8 cellular contexts compared by ENCODE assay signal in the genomic region with DNA sequence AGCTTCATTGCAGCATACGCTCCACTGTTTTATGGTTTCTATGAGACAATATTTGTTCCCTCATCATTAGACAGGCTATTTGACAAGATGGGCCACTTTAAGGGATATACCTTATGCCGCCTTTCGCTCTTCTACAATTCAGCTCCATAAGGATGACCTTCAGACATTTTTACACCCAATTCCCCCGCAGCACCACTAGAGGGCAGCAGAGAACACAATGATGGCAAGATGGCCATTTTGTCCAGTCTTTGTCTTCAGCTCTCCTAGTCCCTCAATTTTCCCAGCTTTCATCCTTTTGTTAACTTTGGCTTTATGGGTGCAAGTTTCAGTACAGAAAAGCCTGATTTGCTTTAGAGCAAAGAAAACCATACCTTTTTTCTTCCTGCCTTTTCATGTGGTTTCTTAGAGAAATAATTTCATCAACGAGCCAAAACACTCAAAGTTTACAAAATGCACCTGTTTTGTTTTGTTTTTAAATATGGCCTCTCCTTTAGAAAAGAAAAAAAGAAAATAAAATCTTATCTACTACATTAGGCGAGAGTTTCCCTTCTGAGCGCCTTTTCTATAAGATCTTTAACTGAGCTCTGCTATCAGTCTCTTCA.
DNase-seq lines count a peak whose midpoint lies in the region; ATAC-seq, FAIRE-seq and TF ChIP-seq lines count a peak whose summit lies in the region.

No MANE protein-coding gene starts in this region.

- H3K36me3 Mint-ChIP-seq in activated naive CD4-positive, alpha-beta T cell treated with anti-CD3 and anti-CD28 coated beads, Interleukin-2, amount 10 ng/mL, durations not matched to agents 7 days and 5 days = no peaks in the 10 kb centered on the region

- DNase-seq in GM12891 (ENCODE audit: insufficient read length, low spot score) (peak; percentile 12), MG63 (peak; percentile 38), RWPE1 (ENCODE audit: low spot score) (peak; percentile 64), head of caudate nucleus (peak in 41 of 42 donors; percentile 41 to 90 (median 76)), psoas muscle (peak; percentile 25 to 59)
- peak; percentile 65 for DNase-seq in activated naive CD4-positive, alpha-beta T cell treated with anti-CD3 and anti-CD28 coated beads, Interleukin-2, amount 10 ng/mL, durations not matched to agents 7 days and 5 days

- FAIRE-seq in GM12891 (lab: Jason Lieb, UNC) = peak; percentile 87

- no peak overlapping the region for H3K4me3 ChIP-seq in MG63
- no peak overlapping the region for H3K4me3 ChIP-seq in psoas muscle

- H3K27ac ChIP-seq in 22Rv1 (peak overlapping the region; percentile 19; the same call in 1 of the 2 replicates), RWPE1 (no peak overlapping the region), psoas muscle (no peak overlapping the region)

- no peaks in the 10 kb centered on the region for H3K4me1 Mint-ChIP-seq in activated naive CD4-positive, alpha-beta T cell treated with anti-CD3 and anti-CD28 coated beads, Interleukin-2, amount 10 ng/mL, durations not matched to agents 7 days and 5 days

- peak; percentile 91 for TF ChIP-seq CTCF in 22Rv1 (IDR thresholded peaks at IDR 0.05)
- peak; percentile 92 for TF ChIP-seq CTCF in RWPE1 (conservative IDR thresholded peaks at IDR 0.05; ENCODE audit: low read depth)
- peak; percentile 67 for TF ChIP-seq CTCF in psoas muscle (IDR thresholded peaks at IDR 0.05)

- H3K27me3 ChIP-seq in MG63 (peaks cover 3% of the 10 kb centered on the region; the same call in 1 of the 2 replicates), psoas muscle (ENCODE audit: insufficient read depth in 3 of 3, low read length in 2 of 3) (no peaks in the 10 kb centered on the region)

- H3K27ac Mint-ChIP-seq in activated naive CD4-positive, alpha-beta T cell treated with anti-CD3 and anti-CD28 coated beads, Interleukin-2, amount 10 ng/mL, durations not matched to agents 7 days and 5 days = no peak overlapping the region

- H3K9me3 Mint-ChIP-seq in activated naive CD4-positive, alpha-beta T cell treated with anti-CD3 and anti-CD28 coated beads, Interleukin-2, amount 10 ng/mL, durations not matched to agents 7 days and 5 days = no peaks in the 10 kb centered on the region

- no peak overlapping the region for H3K4me3 Mint-ChIP-seq in activated naive CD4-positive, alpha-beta T cell treated with anti-CD3 and anti-CD28 coated beads, Interleukin-2, amount 10 ng/mL, durations not matched to agents 7 days and 5 days

- WGBS in psoas muscle, 3 donors = 49 to 52% (median 49%) methylated on average over 7 of the region's 7 CpGs

- CTCF ChIA-PET in RWPE1 (lab: Yijun Ruan, JAX) = interaction anchor here (0.6 to 2.4 kb wide), 25 partner anchors 9 to 830 kb away, joined by 3 to 36 read pairs (median 4); no protein-coding TSS in a partner anchor
- CTCF ChIA-PET in activated naive CD4-positive, alpha-beta T cell treated with anti-CD3 and anti-CD28 coated beads, Interleukin-2, amount 10 ng/mL, durations not matched to agents 7 days and 5 days (lab: Charles Lee) = interaction anchor here (0.7 to 2.4 kb wide), 11 partner anchors 9 to 1092 kb away, joined by 3 to 21 read pairs (median 5); no protein-coding TSS in a partner anchor

- H3K27me3 Mint-ChIP-seq in activated naive CD4-positive, alpha-beta T cell treated with anti-CD3 and anti-CD28 coated beads, Interleukin-2, amount 10 ng/mL, durations not matched to agents 7 days and 5 days = no peaks in the 10 kb centered on the region

- intact Hi-C loops in head of caudate nucleus (cut with DNase I) (loop anchor here (10.0 kb wide), 2 partner anchors 673 to 723 kb away; no protein-coding TSS in a partner anchor), psoas muscle (cut with DNase I) (loop anchor here (5.0 to 10.0 kb wide), 2 partner anchors 721 to 833 kb away; no protein-coding TSS in a partner anchor)

- no peaks in the 10 kb centered on the region for H3K36me3 ChIP-seq in MG63
- no peaks in the 10 kb centered on the region for H3K36me3 ChIP-seq in psoas muscle (ENCODE audit: insufficient read depth in 1 of 2, low read depth in 1 of 2)

- no peak for TF ChIP-seq POLR2A in GM12891 (IDR thresholded peaks at IDR 0.05; ENCODE audit: low read depth, low read length)

- POLR2A ChIA-PET in RWPE1 (lab: Yijun Ruan, JAX; ENCODE audit: low non-redundant PET) = no interaction called here

- H3K9me3 ChIP-seq in MG63 (no peaks in the 10 kb centered on the region), psoas muscle (no peaks in the 10 kb centered on the region)

- H3K4me1 ChIP-seq in psoas muscle = no peaks in the 10 kb centered on the region

- no peak for ATAC-seq in psoas muscle
- ATAC-seq in HG02970 (IDR thresholded peaks at IDR 0.05; ENCODE audit: low FRiP score, unreplicated experiment) = no peak

TF ChIP-seq in GM12891, 5 proteins besides CTCF, POLR2A, EP300 and RAD21:
- no peak for TF ChIP-seq PAX5 (IDR thresholded peaks at IDR 0.05; ENCODE audit: insufficient read depth, low read length, severe bottlenecking)
- no peak for TF ChIP-seq TAF1 (IDR thresholded peaks at IDR 0.05; ENCODE audit: low read depth, low read length)
- no peak for TF ChIP-seq POLR2AphosphoS5 (IDR thresholded peaks at IDR 0.05; ENCODE audit: low read depth, low read length)
- no peak for TF ChIP-seq POU2F2 (IDR thresholded peaks at IDR 0.05; ENCODE audit: low read depth, low read length)
- TF ChIP-seq SPI1 (IDR thresholded peaks at IDR 0.05; ENCODE audit: low read depth, low read length) = no peak

Comparison
In these comparisons a context has a peak if more than half of its experiments do, and no peak if none do; other contexts are left out.
1. DNase-seq: peak in every context shown above with its lines; median percentile 76 in head of caudate nucleus; 65 in activated naive CD4-positive, alpha-beta T cell treated with anti-CD3 and anti-CD28 coated beads, Interleukin-2, amount 10 ng/mL, durations not matched to agents 7 days and 5 days; 64 in RWPE1; 42 in psoas muscle; 38 in MG63; 12 in GM12891.